Comparison of ENCODE assay signal across 28 cellular contexts in the genomic region with DNA sequence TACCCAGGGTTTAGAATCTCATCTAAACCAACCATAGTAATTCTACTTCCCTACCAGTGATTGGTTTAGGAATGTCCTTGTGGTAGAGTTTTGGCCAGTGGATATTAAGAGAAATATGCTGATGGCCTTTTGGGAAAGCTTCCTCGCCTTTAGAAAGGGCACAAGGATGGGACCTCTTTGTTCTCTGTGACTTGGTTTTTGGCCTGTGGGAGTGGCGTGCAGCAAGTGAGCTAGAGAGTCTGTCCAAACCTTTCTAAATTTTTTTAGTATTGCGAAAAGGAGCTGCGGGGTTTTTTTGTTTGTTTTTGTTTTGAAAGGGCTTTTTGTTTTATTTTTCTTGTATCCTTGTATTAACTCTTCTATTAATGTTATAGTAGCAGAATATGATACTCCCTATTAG.
"Had no signal": no experiment of that assay in that cellular context is flagged by ENCODE, and none has a peak within 500 bp of the region (broad histone marks: within the 10 kb centered on the region; RNA-seq: fewer than 3 reads in every experiment).

No MANE protein-coding gene starts in this region.

- H3K9me3 ChIP-seq: colonic mucosa, esophagus muscularis mucosa, lower lobe of right lung, ovary, psoas muscle, suprapubic skin, transverse colon, upper lobe of right lung, uterus had no signal

- H3K4me3 Mint-ChIP-seq: dendritic cell treated with granulocyte-macrophage colony-stimulating factor and Interleukin-4, amounts not matched to agents 40 ng/mL and 50 ng/mL, for 4 days; immature natural killer cell; natural killer cell; stimulated activated naive B cell treated with anti-CD40 and anti-IgM and Interleukin-4, amounts not matched to agents 10 μg/mL and 1 μg/mL and 100 μg/mL, for 72 hours; stimulated activated naive CD8-positive, alpha-beta T cell treated with anti-CD3 and anti-CD28 coated beads, Interleukin-15, Interleukin-2, amounts not matched to agents 100 ng/mL and 50 ng/mL, for 24 hours had no signal

- H3K27ac Mint-ChIP-seq: dendritic cell treated with granulocyte-macrophage colony-stimulating factor and Interleukin-4, amounts not matched to agents 40 ng/mL and 50 ng/mL, for 4 days; stimulated activated naive B cell treated with anti-CD40 and anti-IgM and Interleukin-4, amounts not matched to agents 10 μg/mL and 1 μg/mL and 100 μg/mL, for 72 hours; stimulated activated naive CD8-positive, alpha-beta T cell treated with anti-CD3 and anti-CD28 coated beads, Interleukin-15, Interleukin-2, amounts not matched to agents 100 ng/mL and 50 ng/mL, for 24 hours had no signal

- FAIRE-seq: endothelial cell of umbilical vein had no signal

- DNase-seq: colonic mucosa; effector CD8-positive, alpha-beta T cell; foreskin melanocyte; hypothalamus; immature natural killer cell; islet precursor cell; kidney glomerular epithelial cell; left colon; left ventricle myocardium superior; lower lobe of right lung; natural killer cell; occipital lobe; ovary; posterior cingulate gyrus; psoas muscle; right cardiac atrium; small intestine; stimulated activated CD4-positive, alpha-beta T cell treated with anti-CD3 and anti-CD28 coated beads, Interleukin-15, amount 100 ng/mL, for 24 hours; stimulated activated CD4-positive, alpha-beta T cell treated with anti-CD3 and anti-CD28 coated beads, Interleukin-2, amount 100 ng/mL, for 48 hours; stimulated activated naive B cell treated with anti-CD40 and anti-IgM and Interleukin-4, amounts not matched to agents 10 μg/mL and 1 μg/mL and 100 μg/mL, for 72 hours; transverse colon; upper lobe of right lung; uterus had no signal

- H3K4me1 ChIP-seq: colonic mucosa, uterus had no signal

- H3K27me3 Mint-ChIP-seq: dendritic cell treated with granulocyte-macrophage colony-stimulating factor and Interleukin-4, amounts not matched to agents 40 ng/mL and 50 ng/mL, for 4 days; stimulated activated naive B cell treated with anti-CD40 and anti-IgM and Interleukin-4, amounts not matched to agents 10 μg/mL and 1 μg/mL and 100 μg/mL, for 72 hours; stimulated activated naive CD8-positive, alpha-beta T cell treated with anti-CD3 and anti-CD28 coated beads, Interleukin-15, Interleukin-2, amounts not matched to agents 100 ng/mL and 50 ng/mL, for 24 hours had no signal

- H3K27me3 ChIP-seq: colonic mucosa, esophagus muscularis mucosa, ovary, suprapubic skin, transverse colon, upper lobe of right lung, uterus had no signal

- ATAC-seq: left colon; left ventricle myocardium superior; lower lobe of right lung; natural killer cell; psoas muscle; right cardiac atrium; stimulated activated naive B cell treated with anti-CD40 and anti-IgM and Interleukin-4, amounts not matched to agents 10 μg/mL and 1 μg/mL and 100 μg/mL, for 72 hours; upper lobe of right lung had no signal

- H3K36me3 ChIP-seq: colonic mucosa, ovary, uterus had no signal

- H3K27ac ChIP-seq: colonic mucosa, esophagus muscularis mucosa, lower lobe of right lung, ovary, psoas muscle, suprapubic skin, transverse colon, upper lobe of right lung, uterus had no signal

- H3K4me3 ChIP-seq: colonic mucosa, esophagus muscularis mucosa, lower lobe of right lung, ovary, psoas muscle, suprapubic skin, transverse colon, upper lobe of right lung, uterus had no signal

- H3K9me3 Mint-ChIP-seq: dendritic cell treated with granulocyte-macrophage colony-stimulating factor and Interleukin-4, amounts not matched to agents 40 ng/mL and 50 ng/mL, for 4 days; immature natural killer cell had no signal
